21 cellular contexts compared by ENCODE assay signal in the genomic region with DNA sequence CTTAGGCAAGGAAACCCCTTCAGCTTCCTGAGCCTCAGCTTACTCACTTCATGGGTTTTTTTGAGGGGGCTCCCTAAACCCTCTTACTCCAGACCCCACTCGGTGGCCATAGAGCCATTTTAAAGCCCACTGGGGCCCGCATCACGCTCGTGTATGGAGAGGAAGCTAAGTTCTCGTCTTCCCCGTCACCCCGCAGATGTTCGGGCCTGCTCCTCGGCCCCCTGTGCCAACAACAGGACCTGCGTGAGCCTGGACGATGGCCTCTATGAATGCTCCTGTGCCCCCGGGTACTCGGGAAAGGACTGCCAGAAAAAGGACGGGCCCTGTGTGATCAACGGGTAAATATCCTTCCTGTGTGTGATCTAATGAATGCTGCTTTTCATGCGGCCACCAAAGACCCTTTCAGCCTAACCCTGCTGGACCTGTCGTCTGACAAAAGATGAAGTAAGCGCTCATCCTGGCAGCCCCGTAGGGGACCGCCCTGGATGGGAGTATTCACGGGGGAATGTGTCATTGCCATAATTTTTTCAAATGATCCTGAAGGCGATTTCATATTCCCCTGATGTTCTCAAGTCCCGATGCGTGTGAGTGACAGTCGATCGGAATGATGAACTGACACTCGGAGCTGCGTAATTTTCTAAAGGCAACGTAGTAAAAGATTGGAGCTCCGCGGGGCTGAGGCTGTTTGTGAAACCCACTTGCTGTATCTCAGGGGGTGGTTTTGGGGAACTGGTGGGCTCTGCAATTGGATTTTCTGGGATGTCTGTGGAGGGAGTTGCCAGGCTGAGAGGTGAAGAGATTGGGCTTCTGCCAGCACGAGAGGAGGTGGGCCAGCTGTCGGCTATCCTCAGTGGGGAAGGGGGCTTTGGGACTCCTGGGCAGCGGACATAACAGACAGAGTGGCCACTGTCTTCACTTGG. TPM values are rescaled to one million over a fixed set of nuclear protein-coding genes. Genes with fewer than 3 reads are reported as not detected.
"Had no signal": no experiment of that assay in that cellular context is flagged by ENCODE, and none has a peak within 500 bp of the region (broad histone marks: within the 10 kb centered on the region; RNA-seq: fewer than 3 reads in every experiment).

No MANE protein-coding gene starts in this region.

- H3K36me3 ChIP-seq: WERI-Rb-1 had no signal

- H3K27ac ChIP-seq: WERI-Rb-1 had no signal

- H3K36me3 Mint-ChIP-seq: naive thymus-derived CD4-positive, alpha-beta T cell had no signal

- H3K9me3 Mint-ChIP-seq: activated T-cell treated with anti-CD3 and anti-CD28 coated beads, Interleukin-2, amount 50 U/mL, for 72 hours had no signal

- DNase-seq: activated CD4-positive, alpha-beta T cell treated with anti-CD3 and anti-CD28 coated beads for 1 hour; activated CD4-positive, alpha-beta T cell treated with anti-CD3 and anti-CD28 coated beads, Interleukin-2, amount 50 U/mL, for 4 hours; activated effector memory CD4-positive, alpha-beta T cell treated with anti-CD3 and anti-CD28 coated beads, Interleukin-2, amount 50 U/mL, for 16 hours; activated naive CD4-positive, alpha-beta T cell treated with anti-CD3 and anti-CD28 coated beads, Interleukin-2, amount 50 U/mL, for 16 hours; activated T-cell treated with anti-CD3 and anti-CD28 coated beads, Interleukin-2, amount 50 U/mL, for 72 hours; cerebellar nuclear complex; effector CD4-positive, alpha-beta T cell; head of caudate nucleus; mesenchymal stem cell; naive thymus-derived CD4-positive, alpha-beta T cell; stimulated activated naive CD4-positive, alpha-beta T cell; SW 1271; T-helper 2 cell; WERI-Rb-1 had no signal

- ATAC-seq: activated T-cell treated with anti-CD3 and anti-CD28 coated beads, Interleukin-2, amount 50 U/mL, for 72 hours; naive thymus-derived CD4-positive, alpha-beta T cell; sciatic nerve had no signal

- H3K4me3 Mint-ChIP-seq: activated T-cell treated with anti-CD3 and anti-CD28 coated beads, Interleukin-2, amount 50 U/mL, for 72 hours; naive thymus-derived CD4-positive, alpha-beta T cell had no signal

- H3K27ac Mint-ChIP-seq: activated T-cell treated with anti-CD3 and anti-CD28 coated beads, Interleukin-2, amount 50 U/mL, for 72 hours had no signal

RNA-seq across cellular contexts. Expression of gene DLK1, which starts 5.4 kb away (rescaled TPM):
- total RNA-seq: activated CD8-positive, alpha-beta memory T cell treated with anti-CD3 and anti-CD28 coated beads for 36 hours; activated T-cell treated with anti-CD3 and anti-CD28 coated beads, Interleukin-2, amount 50 U/mL, for 72 hours; bronchial epithelial cell; frontal cortex; kidney epithelial cell; naive thymus-derived CD4-positive, alpha-beta T cell; omental fat pad; pulmonary artery endothelial cell had no signal
- polyA plus RNA-seq: naive thymus-derived CD4-positive, alpha-beta T cell had no signal
